Comparison of ENCODE assay signal across 13 cellular contexts in genomic region chr5:32646570-32646969, GRCh38.
DNase-seq lines count a peak whose midpoint lies in the region; ATAC-seq lines count a peak whose summit lies in the region.
"Had no signal": no experiment of that assay in that cellular context is flagged by ENCODE, and none has a peak within 500 bp of the region (broad histone marks: within the 10 kb centered on the region; RNA-seq: fewer than 3 reads in every experiment).

No MANE protein-coding gene starts in this region.

- DNase-seq in activated naive CD4-positive, alpha-beta T cell treated with anti-CD3 and anti-CD28 coated beads, Interleukin-2, amount 50 U/mL, for 72 hours (ENCODE audit: low spot score in 2 of 2), result no peak
- no peak for DNase-seq in activated naive CD4-positive, alpha-beta T cell treated with anti-CD3 and anti-CD28 coated beads for 36 hours
- no peak for DNase-seq in foreskin melanocyte
- DNase-seq in NCI-H748 treated with DMSO at 0.1 percent for 48 hours (lab: John Stamatoyannopoulos, UW), result no peak
- DNase-seq: ACHN; BE2C; C1 segment of cervical spinal cord; CD4-positive, CD25-positive, alpha-beta regulatory T cell; CD8-positive, alpha-beta memory T cell; COR-L47; GM23248 had no signal

- CTCF ChIA-PET in activated naive CD4-positive, alpha-beta T cell treated with anti-CD3 and anti-CD28 coated beads for 36 hours (lab: Charles Lee), result no interaction called here

- H3K36me3 Mint-ChIP-seq in activated naive CD4-positive, alpha-beta T cell treated with anti-CD3 and anti-CD28 coated beads, Interleukin-2, amount 50 U/mL, for 72 hours, result no peaks in the 10 kb centered on the region
- no peaks in the 10 kb centered on the region for H3K36me3 Mint-ChIP-seq in activated naive CD4-positive, alpha-beta T cell treated with anti-CD3 and anti-CD28 coated beads for 36 hours (ENCODE audit: low read depth)
- H3K36me3 Mint-ChIP-seq: CD4-positive, CD25-positive, alpha-beta regulatory T cell; CD8-positive, alpha-beta memory T cell had no signal

- H3K4me1 Mint-ChIP-seq in activated naive CD4-positive, alpha-beta T cell treated with anti-CD3 and anti-CD28 coated beads for 36 hours (ENCODE audit: low read depth), result no peaks in the 10 kb centered on the region

- H3K27ac ChIP-seq in angular gyrus (ENCODE audit: low read depth, low read length) (peak overlapping the region; percentile 3), cingulate gyrus (ENCODE audit: low read depth, low read length) (peak overlapping the region; percentile 40)
- H3K27ac ChIP-seq: GM23248 had no signal

- H3K27me3 Mint-ChIP-seq in activated naive CD4-positive, alpha-beta T cell treated with anti-CD3 and anti-CD28 coated beads for 36 hours (ENCODE audit: low read depth), result no peaks in the 10 kb centered on the region

- ATAC-seq in activated naive CD4-positive, alpha-beta T cell treated with anti-CD3 and anti-CD28 coated beads, Interleukin-2, amount 50 U/mL, for 72 hours, result peak; percentile 41 to 52

- no peak overlapping the region for H3K27ac Mint-ChIP-seq in activated naive CD4-positive, alpha-beta T cell treated with anti-CD3 and anti-CD28 coated beads, Interleukin-2, amount 50 U/mL, for 72 hours
- H3K27ac Mint-ChIP-seq in activated naive CD4-positive, alpha-beta T cell treated with anti-CD3 and anti-CD28 coated beads for 36 hours, result no peak overlapping the region
- H3K27ac Mint-ChIP-seq: CD4-positive, CD25-positive, alpha-beta regulatory T cell had no signal

- no peaks in the 10 kb centered on the region for H3K9me3 Mint-ChIP-seq in activated naive CD4-positive, alpha-beta T cell treated with anti-CD3 and anti-CD28 coated beads, Interleukin-2, amount 50 U/mL, for 72 hours
- H3K9me3 Mint-ChIP-seq in activated naive CD4-positive, alpha-beta T cell treated with anti-CD3 and anti-CD28 coated beads for 36 hours, result no peaks in the 10 kb centered on the region
- H3K9me3 Mint-ChIP-seq: CD8-positive, alpha-beta memory T cell had no signal

- intact Hi-C loops in activated naive CD4-positive, alpha-beta T cell treated with anti-CD3 and anti-CD28 coated beads for 36 hours (cut with micrococcal nuclease), result no loop called here

- no peak overlapping the region for H3K4me3 Mint-ChIP-seq in activated naive CD4-positive, alpha-beta T cell treated with anti-CD3 and anti-CD28 coated beads for 36 hours
- H3K4me3 Mint-ChIP-seq: CD4-positive, CD25-positive, alpha-beta regulatory T cell; CD8-positive, alpha-beta memory T cell had no signal
